ENCODE assay signal across 8 cellular contexts in genomic region chr6:89352329-89353117, GRCh38. TPM values are rescaled to one million over a fixed set of nuclear protein-coding genes. Genes with fewer than 3 reads are reported as not detected.
DNase-seq lines count a peak whose midpoint lies in the region; ATAC-seq and TF ChIP-seq lines count a peak whose summit lies in the region.

Gene UBE2J1 (minus strand): TSS chr6:89352722. CDS start chr6:89352569, 153 bp downstream.

- TF ChIP-seq CTCF in tibial artery (IDR thresholded peaks at IDR 0.05), result no peak

- H3K27me3 Mint-ChIP-seq in activated naive CD8-positive, alpha-beta T cell treated with anti-CD3 and anti-CD28 coated beads, Interleukin-2, amount 50 U/mL, for 24 hours, result no peaks in the 10 kb centered on the region

- H4K8ac ChIP-seq in trophoblast cell (ENCODE audit: low read depth, low read length), result peak within 1 kb of the TSS; percentile 96

- H3K36me3 ChIP-seq in trophoblast cell (ENCODE audit: control insufficient read depth in 1 of 2, insufficient read depth in 2 of 2, low read length in 2 of 2) (peaks cover 0 to 2% of the 10 kb centered on the region in 2 experiments), tibial artery (no peaks in the 10 kb centered on the region)

- H2BK12ac ChIP-seq in trophoblast cell (ENCODE audit: low read length), result peak within 1 kb of the TSS; percentile 61

- H2AFZ ChIP-seq in trophoblast cell (ENCODE audit: insufficient read depth, low read length, poor library complexity), result peak within 1 kb of the TSS; percentile 92

- no CpG with 5 or more reads among the region's 98 CpGs for WGBS in trophoblast cell (ENCODE audit: extremely low coverage, insufficient coverage, insufficient read length)

- intact Hi-C loops in Right ventricle myocardium superior (cut with DNase I) (no loop called here), tibial artery (cut with DNase I; ENCODE audit: low total_unique reads) (no loop called here)

- H3K4me3 Mint-ChIP-seq in activated naive CD8-positive, alpha-beta T cell treated with anti-CD3 and anti-CD28 coated beads, Interleukin-2, amount 50 U/mL, for 24 hours, result peak within 1 kb of the TSS; percentile 96

- peaks cover 8% of the 10 kb centered on the region for H3K36me3 Mint-ChIP-seq in activated naive CD8-positive, alpha-beta T cell treated with anti-CD3 and anti-CD28 coated beads, Interleukin-2, amount 50 U/mL, for 24 hours (ENCODE audit: low read depth)

- peak within 1 kb of the TSS; percentile 98 for H3K18ac ChIP-seq in trophoblast cell (ENCODE audit: low read length)

- peaks cover 16 to 18% of the 10 kb centered on the region in 2 experiments for H3K4me1 ChIP-seq in trophoblast cell (ENCODE audit: control insufficient read depth in 1 of 2, insufficient read depth in 2 of 2, low read length in 2 of 2)
- peaks cover 0 to 49% (median 31%) of the 10 kb centered on the region in 4 donors for H3K4me1 ChIP-seq in tibial artery

- peak within 1 kb of the TSS; percentile 68 for H3K4me2 ChIP-seq in trophoblast cell (ENCODE audit: low read length)

- H3K23ac ChIP-seq in trophoblast cell (ENCODE audit: low read length), result no peak within 1 kb of the TSS

- H3K14ac ChIP-seq in trophoblast cell (ENCODE audit: low read length), result peak within 1 kb of the TSS; percentile 99

- H3K79me1 ChIP-seq in trophoblast cell (ENCODE audit: low read length), result peaks cover 39% of the 10 kb centered on the region

- H2AK5ac ChIP-seq in trophoblast cell (ENCODE audit: low read length), result peak within 1 kb of the TSS; percentile 99

- H3K4ac ChIP-seq in trophoblast cell (ENCODE audit: low read depth, low read length), result peak within 1 kb of the TSS; percentile 99

- DNase-seq in DMS79 (lab: John Stamatoyannopoulos, UW) (peak; percentile 52), KG1 (lab: John Stamatoyannopoulos, UW) (peak; percentile 51), T follicular helper cell (ENCODE audit: low read depth) (peak; percentile 48), Right ventricle myocardium superior (peak; percentile 97), trophoblast cell (peak; percentile 97), tibial artery (peak; percentile 95 to 98)
- peak; percentile 82 for DNase-seq in activated naive CD8-positive, alpha-beta T cell treated with anti-CD3 and anti-CD28 coated beads, Interleukin-2, amount 50 U/mL, for 24 hours

- H3K9me3 ChIP-seq in trophoblast cell (ENCODE audit: insufficient read depth, low read depth, low read length), result no peaks in the 10 kb centered on the region
- no peaks in the 10 kb centered on the region for H3K9me3 ChIP-seq in tibial artery

- peak within 1 kb of the TSS; percentile 93 for H4K91ac ChIP-seq in trophoblast cell (ENCODE audit: low read depth, low read length)

- peaks cover 31% of the 10 kb centered on the region for H3K79me2 ChIP-seq in trophoblast cell (ENCODE audit: control insufficient read depth, insufficient read depth, low read length, poor library complexity)

- peak within 1 kb of the TSS; percentile 91 for H3K4me3 ChIP-seq in trophoblast cell (ENCODE audit: low read depth, low read length)
- peak within 1 kb of the TSS; percentile 87 to 93 for H3K4me3 ChIP-seq in tibial artery

- ATAC-seq in GM21529 (IDR thresholded peaks at IDR 0.05; ENCODE audit: unreplicated experiment) (peak; percentile 30), Right ventricle myocardium superior (ENCODE audit: poor library complexity) (peak; percentile 98)
- peak; percentile 91 for ATAC-seq in activated naive CD8-positive, alpha-beta T cell treated with anti-CD3 and anti-CD28 coated beads, Interleukin-2, amount 50 U/mL, for 24 hours

- peak within 1 kb of the TSS; percentile 98 for H2BK5ac ChIP-seq in trophoblast cell (ENCODE audit: low read depth, low read length, poor library complexity)

- peaks cover 82% of the 10 kb centered on the region for H3K4me1 Mint-ChIP-seq in activated naive CD8-positive, alpha-beta T cell treated with anti-CD3 and anti-CD28 coated beads, Interleukin-2, amount 50 U/mL, for 24 hours

- H3K27me3 ChIP-seq in trophoblast cell (ENCODE audit: insufficient read depth, low read length), result no peaks in the 10 kb centered on the region
- no peaks in the 10 kb centered on the region for H3K27me3 ChIP-seq in tibial artery

- peak within 1 kb of the TSS; percentile 97 for H3K9ac ChIP-seq in trophoblast cell (ENCODE audit: low read length)

- peak within 1 kb of the TSS; percentile 98 for H3K27ac ChIP-seq in trophoblast cell (ENCODE audit: low read depth, low read length)
- peak within 1 kb of the TSS; percentile 99 to 100 for H3K27ac ChIP-seq in tibial artery

- peak within 1 kb of the TSS; percentile 96 for H3K27ac Mint-ChIP-seq in activated naive CD8-positive, alpha-beta T cell treated with anti-CD3 and anti-CD28 coated beads, Interleukin-2, amount 50 U/mL, for 24 hours

- peak within 1 kb of the TSS; percentile 98 for H2BK120ac ChIP-seq in trophoblast cell (ENCODE audit: insufficient read depth, low read length, poor library complexity)

- no peaks in the 10 kb centered on the region for H3K9me3 Mint-ChIP-seq in activated naive CD8-positive, alpha-beta T cell treated with anti-CD3 and anti-CD28 coated beads, Interleukin-2, amount 50 U/mL, for 24 hours

- H4K12ac ChIP-seq in trophoblast cell (ENCODE audit: low read depth, low read length), result peak within 1 kb of the TSS; percentile 96

RNA-seq across cellular contexts. Expression of gene UBE2J1, which starts in this region (rescaled TPM):
- total RNA-seq in Right ventricle myocardium superior, result 11.9 TPM
- 177 and 178 TPM in 2 replicates for polyA plus RNA-seq in trophoblast cell (2013)

Comparison
In these comparisons a context has a peak if more than half of its experiments do, and no peak if none do; other contexts are left out.
1. Peak in every context shown above with its lines: DNase-seq, ATAC-seq, H3K4me3 ChIP-seq and H3K27ac ChIP-seq.
2. ATAC-seq: peak in every context shown above with its lines; median percentile 98 in Right ventricle myocardium superior; 91 in activated naive CD8-positive, alpha-beta T cell treated with anti-CD3 and anti-CD28 coated beads, Interleukin-2, amount 50 U/mL, for 24 hours; 30 in GM21529.